1 cellular context compared by ENCODE assay signal in genomic region chr4:116926631-116927295, GRCh38.
TF ChIP-seq lines count a peak whose summit lies in the region.

No MANE protein-coding gene starts in this region.

TF ChIP-seq in WTC11, 78 proteins besides CTCF, POLR2A, EP300 and RAD21 (continued from another document):
- no peak for TF ChIP-seq ETV6 (CRISPR knock-in tag; IDR thresholded peaks at IDR 0.05)
- TF ChIP-seq ZNF425 (CRISPR knock-in tag; conservative IDR thresholded peaks at IDR 0.05): no peak
- no peak for TF ChIP-seq HMGA2 (CRISPR knock-in tag; IDR thresholded peaks at IDR 0.05)
- no peak for TF ChIP-seq ESRRA (CRISPR knock-in tag; IDR thresholded peaks at IDR 0.05; ENCODE audit: borderline replicate concordance)
- TF ChIP-seq, protein P1, sequence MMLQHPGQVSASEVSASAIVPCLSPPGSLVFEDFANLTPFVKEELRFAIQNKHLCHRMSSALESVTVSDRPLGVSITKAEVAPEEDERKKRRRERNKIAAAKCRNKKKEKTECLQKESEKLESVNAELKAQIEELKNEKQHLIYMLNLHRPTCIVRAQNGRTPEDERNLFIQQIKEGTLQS (CRISPR knock-in tag; conservative IDR thresholded peaks at IDR 0.05): no peak
- no peak for TF ChIP-seq IRF1 (CRISPR knock-in tag; IDR thresholded peaks at IDR 0.05)
- no peak for TF ChIP-seq IRF2 (CRISPR knock-in tag; IDR thresholded peaks at IDR 0.05; ENCODE audit: borderline replicate concordance, low read depth)
- TF ChIP-seq RORB (CRISPR knock-in tag; IDR thresholded peaks at IDR 0.05): no peak
- no peak for TF ChIP-seq E2F1 (CRISPR knock-in tag; IDR thresholded peaks at IDR 0.05)
- TF ChIP-seq NFYB (CRISPR knock-in tag; conservative IDR thresholded peaks at IDR 0.05; ENCODE audit: low read depth): no peak
- TF ChIP-seq, protein P2, sequence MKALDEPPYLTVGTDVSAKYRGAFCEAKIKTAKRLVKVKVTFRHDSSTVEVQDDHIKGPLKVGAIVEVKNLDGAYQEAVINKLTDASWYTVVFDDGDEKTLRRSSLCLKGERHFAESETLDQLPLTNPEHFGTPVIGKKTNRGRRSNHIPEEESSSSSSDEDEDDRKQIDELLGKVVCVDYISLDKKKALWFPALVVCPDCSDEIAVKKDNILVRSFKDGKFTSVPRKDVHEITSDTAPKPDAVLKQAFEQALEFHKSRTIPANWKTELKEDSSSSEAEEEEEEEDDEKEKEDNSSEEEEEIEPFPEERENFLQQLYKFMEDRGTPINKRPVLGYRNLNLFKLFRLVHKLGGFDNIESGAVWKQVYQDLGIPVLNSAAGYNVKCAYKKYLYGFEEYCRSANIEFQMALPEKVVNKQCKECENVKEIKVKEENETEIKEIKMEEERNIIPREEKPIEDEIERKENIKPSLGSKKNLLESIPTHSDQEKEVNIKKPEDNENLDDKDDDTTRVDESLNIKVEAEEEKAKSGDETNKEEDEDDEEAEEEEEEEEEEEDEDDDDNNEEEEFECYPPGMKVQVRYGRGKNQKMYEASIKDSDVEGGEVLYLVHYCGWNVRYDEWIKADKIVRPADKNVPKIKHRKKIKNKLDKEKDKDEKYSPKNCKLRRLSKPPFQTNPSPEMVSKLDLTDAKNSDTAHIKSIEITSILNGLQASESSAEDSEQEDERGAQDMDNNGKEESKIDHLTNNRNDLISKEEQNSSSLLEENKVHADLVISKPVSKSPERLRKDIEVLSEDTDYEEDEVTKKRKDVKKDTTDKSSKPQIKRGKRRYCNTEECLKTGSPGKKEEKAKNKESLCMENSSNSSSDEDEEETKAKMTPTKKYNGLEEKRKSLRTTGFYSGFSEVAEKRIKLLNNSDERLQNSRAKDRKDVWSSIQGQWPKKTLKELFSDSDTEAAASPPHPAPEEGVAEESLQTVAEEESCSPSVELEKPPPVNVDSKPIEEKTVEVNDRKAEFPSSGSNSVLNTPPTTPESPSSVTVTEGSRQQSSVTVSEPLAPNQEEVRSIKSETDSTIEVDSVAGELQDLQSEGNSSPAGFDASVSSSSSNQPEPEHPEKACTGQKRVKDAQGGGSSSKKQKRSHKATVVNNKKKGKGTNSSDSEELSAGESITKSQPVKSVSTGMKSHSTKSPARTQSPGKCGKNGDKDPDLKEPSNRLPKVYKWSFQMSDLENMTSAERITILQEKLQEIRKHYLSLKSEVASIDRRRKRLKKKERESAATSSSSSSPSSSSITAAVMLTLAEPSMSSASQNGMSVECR (CRISPR knock-in tag; IDR thresholded peaks at IDR 0.05; ENCODE audit: borderline replicate concordance): no peak
- TF ChIP-seq, protein P3, sequence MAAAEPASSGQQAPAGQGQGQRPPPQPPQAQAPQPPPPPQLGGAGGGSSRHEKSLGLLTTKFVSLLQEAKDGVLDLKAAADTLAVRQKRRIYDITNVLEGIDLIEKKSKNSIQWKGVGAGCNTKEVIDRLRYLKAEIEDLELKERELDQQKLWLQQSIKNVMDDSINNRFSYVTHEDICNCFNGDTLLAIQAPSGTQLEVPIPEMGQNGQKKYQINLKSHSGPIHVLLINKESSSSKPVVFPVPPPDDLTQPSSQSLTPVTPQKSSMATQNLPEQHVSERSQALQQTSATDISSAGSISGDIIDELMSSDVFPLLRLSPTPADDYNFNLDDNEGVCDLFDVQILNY (CRISPR knock-in tag; IDR thresholded peaks at IDR 0.05): no peak
- no peak for TF ChIP-seq JUN (CRISPR knock-in tag; IDR thresholded peaks at IDR 0.05)
- TF ChIP-seq ZNF138 (CRISPR knock-in tag; conservative IDR thresholded peaks at IDR 0.05): no peak
